In the genomic region with DNA sequence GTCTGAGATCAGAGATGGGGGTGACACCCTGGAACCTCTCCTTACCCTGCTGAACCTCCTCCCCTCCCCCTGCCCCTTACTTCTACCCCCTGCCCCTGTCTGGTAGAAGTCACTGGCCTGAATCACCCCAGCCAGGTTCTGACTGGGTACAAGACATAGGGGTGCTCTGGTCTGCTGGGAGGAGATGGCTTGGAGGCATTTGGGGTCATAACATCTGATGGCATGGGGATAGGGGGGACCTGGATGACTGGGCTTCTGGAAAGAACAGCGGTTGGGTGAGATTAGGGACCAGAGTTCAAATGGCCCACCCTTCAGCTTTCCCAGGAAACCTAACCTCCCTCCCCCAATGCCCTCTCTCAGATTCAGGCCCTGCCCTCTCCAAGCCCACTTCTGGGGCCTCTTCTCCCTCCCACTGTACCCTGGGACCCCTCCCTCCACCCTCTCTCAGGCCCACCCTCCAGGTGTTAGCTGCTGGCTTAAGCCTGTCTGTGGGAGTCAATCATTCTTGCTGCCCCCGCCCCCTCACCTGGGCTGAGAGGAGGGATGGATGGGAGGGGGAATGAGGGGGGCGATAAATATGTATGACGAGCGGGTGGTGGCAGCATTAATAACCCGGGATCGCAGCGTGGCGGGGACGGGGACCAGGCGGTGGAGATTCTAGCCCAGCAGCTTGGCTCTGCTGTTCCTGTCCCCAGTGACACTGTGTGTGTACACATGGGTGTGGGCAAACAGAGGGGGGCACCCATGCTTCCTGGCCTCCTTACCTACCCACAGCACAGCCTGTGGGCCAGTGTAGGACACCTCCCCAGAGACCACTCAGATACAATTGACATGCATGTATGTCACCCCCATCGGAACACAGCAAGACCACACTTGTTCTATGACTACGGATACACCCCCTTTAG, we compare ENCODE assay signal across 13 cellular contexts.
"Had no signal": no experiment of that assay in that cellular context is flagged by ENCODE, and none has a peak within 500 bp of the region (broad histone marks: within the 10 kb centered on the region; RNA-seq: fewer than 3 reads in every experiment).

No MANE protein-coding gene starts in this region.

- H3K9me3 ChIP-seq: heart left ventricle, left ventricle myocardium inferior, right atrium auricular region, tibial nerve had no signal

- DNase-seq: activated effector memory CD4-positive, alpha-beta T cell treated with Interleukin-2 at 50 U/mL for 16 hours; activated T-cell treated with anti-CD3 and anti-CD28 coated beads, Interleukin-2, amount 50 U/mL, for 24 hours; aorta; foreskin melanocyte; heart left ventricle; islet precursor cell; left ventricle myocardium inferior; small intestine had no signal

- ATAC-seq: heart left ventricle had no signal

- H3K4me3 Mint-ChIP-seq: activated naive CD8-positive, alpha-beta T cell; activated T-cell treated with anti-CD3 and anti-CD28 coated beads, Interleukin-2, amount 50 U/mL, for 24 hours; memory B cell had no signal

- H3K9me3 Mint-ChIP-seq: activated T-cell treated with anti-CD3 and anti-CD28 coated beads, Interleukin-2, amount 50 U/mL, for 24 hours; memory B cell had no signal

- H3K36me3 ChIP-seq: heart left ventricle, left ventricle myocardium inferior, right atrium auricular region, tibial nerve had no signal

- H3K27ac ChIP-seq: heart left ventricle, left ventricle myocardium inferior, parathyroid adenoma, right atrium auricular region, tibial nerve had no signal

- H3K27ac Mint-ChIP-seq: activated naive CD8-positive, alpha-beta T cell; activated T-cell treated with anti-CD3 and anti-CD28 coated beads, Interleukin-2, amount 50 U/mL, for 24 hours had no signal

- H3K9ac ChIP-seq: parathyroid adenoma had no signal

- H3K4me3 ChIP-seq: heart left ventricle, left ventricle myocardium inferior, right atrium auricular region, tibial nerve had no signal
